Comparison of ENCODE assay signal across 21 cellular contexts in the genomic region with DNA sequence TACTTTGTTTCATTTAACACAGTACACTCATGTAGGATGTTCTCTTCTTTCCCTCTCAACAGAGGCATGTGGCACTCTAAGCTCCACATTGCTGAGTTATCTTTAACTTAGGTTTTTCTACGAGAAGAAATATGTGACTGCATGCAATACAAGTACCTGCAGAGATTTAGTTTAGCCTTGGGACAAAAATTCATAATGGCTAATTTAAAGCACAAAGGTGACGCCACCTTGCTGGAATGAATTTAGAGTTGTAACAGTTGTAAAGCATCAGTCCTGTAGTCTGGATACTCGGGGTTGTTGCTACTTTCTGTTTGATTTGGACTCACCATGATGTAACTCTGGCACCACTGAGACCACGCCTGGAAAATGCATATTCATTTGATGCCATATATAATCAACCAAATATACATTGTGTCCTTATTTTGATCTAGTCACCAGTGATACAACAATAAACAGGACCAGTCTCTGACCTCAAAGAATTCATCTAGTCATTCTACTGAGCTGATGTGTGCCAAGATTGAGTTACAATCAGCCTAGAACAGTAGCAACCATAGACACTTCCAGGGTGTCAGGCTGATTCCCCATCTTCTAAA.
"Had no signal": no experiment of that assay in that cellular context is flagged by ENCODE, and none has a peak within 500 bp of the region (broad histone marks: within the 10 kb centered on the region; RNA-seq: fewer than 3 reads in every experiment).

No MANE protein-coding gene starts in this region.

- H3K4me3 ChIP-seq: dorsolateral prefrontal cortex, esophagus squamous epithelium, heart left ventricle, neural progenitor cell, ovary, right atrium auricular region, suprapubic skin, thyroid gland, upper lobe of left lung, uterus had no signal

- DNase-seq: cortex of kidney; dorsolateral prefrontal cortex; effector memory CD8-positive, alpha-beta T cell; esophagus squamous epithelium; heart left ventricle; hippocampal formation; kidney glomerular epithelial cell; nucleus accumbens; ovary; stimulated activated CD4-positive, alpha-beta T cell treated with anti-CD3 and anti-CD28 coated beads, Interleukin-4, amount 100 ng/mL, for 1 hour; stimulated activated CD8-positive, alpha-beta memory T cell treated with anti-CD3 and anti-CD28 coated beads, Interleukin-4, amount 100 ng/mL, for 48 hours; stimulated activated naive CD8-positive, alpha-beta T cell treated with anti-CD3 and anti-CD28 coated beads, Interleukin-15, Interleukin-2, amounts not matched to agents 100 U/mL and 50 U/mL, for 24 hours; thyroid gland; upper lobe of left lung; uterus had no signal

- H3K4me2 ChIP-seq: neural progenitor cell had no signal

- H3K9ac ChIP-seq: neural progenitor cell had no signal

- ATAC-seq: effector memory CD8-positive, alpha-beta T cell; heart left ventricle; left lobe of liver; natural killer cell treated with Interleukin-12 subunit alpha and Interleukin-12 subunit beta and Interleukin-15 and Interleukin-18, amount 100 ng/mL, for 72 hours; stimulated activated effector memory CD8-positive, alpha-beta T cell treated with anti-CD3 and anti-CD28 coated beads, Interleukin-12 subunit alpha, Interleukin-12 subunit beta, amount 100 ng/mL, for 72 hours; stimulated activated naive CD8-positive, alpha-beta T cell treated with anti-CD3 and anti-CD28 coated beads, Interleukin-15, Interleukin-2, amounts not matched to agents 100 U/mL and 50 U/mL, for 24 hours had no signal

- H2AFZ ChIP-seq: neural progenitor cell had no signal

- H3K4me1 ChIP-seq: heart left ventricle, right atrium auricular region, upper lobe of left lung, uterus had no signal

- H3K27ac ChIP-seq: dorsolateral prefrontal cortex, esophagus squamous epithelium, heart left ventricle, neural progenitor cell, ovary, right atrium auricular region, suprapubic skin, thyroid gland, upper lobe of left lung, uterus had no signal

- H3K36me3 ChIP-seq: esophagus squamous epithelium, heart left ventricle, neural progenitor cell, ovary, right atrium auricular region, suprapubic skin, thyroid gland, upper lobe of left lung, uterus had no signal

- H3K9me3 ChIP-seq: esophagus squamous epithelium, heart left ventricle, ovary, right atrium auricular region, suprapubic skin, thyroid gland, upper lobe of left lung, uterus had no signal

- H3K27me3 ChIP-seq: esophagus squamous epithelium, heart left ventricle, neural progenitor cell, ovary, right atrium auricular region, suprapubic skin, thyroid gland, upper lobe of left lung, uterus had no signal
